8 cellular contexts compared by ENCODE assay signal in the genomic region with DNA sequence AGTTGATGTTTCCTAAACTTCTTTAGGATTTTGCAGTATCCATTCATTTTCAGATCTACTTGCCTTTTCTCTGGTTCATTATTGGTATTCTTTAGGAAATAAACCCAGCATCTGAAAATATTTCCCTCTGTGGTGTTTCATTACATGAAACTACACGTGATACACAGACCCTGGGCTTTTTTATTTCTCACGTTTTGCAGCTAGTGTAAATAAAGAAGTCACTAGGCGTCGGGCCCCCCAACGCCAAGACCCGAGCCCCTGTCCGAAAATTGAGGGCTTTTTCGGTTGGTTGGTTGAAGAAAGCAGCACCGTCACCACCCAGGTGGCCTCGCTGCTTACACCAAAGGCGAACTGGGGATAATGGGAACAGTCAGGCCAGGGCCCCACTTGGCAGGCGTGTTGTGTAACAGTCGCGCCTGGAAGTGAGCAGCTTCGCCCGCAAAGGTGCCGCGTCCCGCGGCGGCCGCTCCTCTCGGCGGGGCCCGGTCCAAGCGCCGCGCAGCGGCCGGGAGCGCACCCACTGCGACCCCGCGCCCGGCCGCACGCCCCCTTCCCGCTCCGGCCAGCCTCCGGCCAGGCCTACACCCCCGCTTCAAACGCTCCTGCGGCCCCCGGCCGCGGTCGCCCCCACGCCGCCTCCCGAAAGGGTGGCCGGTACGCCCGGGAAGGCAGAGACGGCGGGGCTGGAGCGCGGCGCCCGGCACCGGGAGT. TPM values are rescaled to one million over a fixed set of nuclear protein-coding genes. Genes with fewer than 3 reads are reported as not detected.
A peak's percentile ranks its signal among the peaks of the same experiment; 100 is the strongest.
DNase-seq lines count a peak whose midpoint lies in the region; ATAC-seq and TF ChIP-seq lines count a peak whose summit lies in the region.

No MANE protein-coding gene starts in this region.

- H3K4me1 ChIP-seq in GM23338 (ENCODE audit: insufficient read depth) (peaks cover 32% of the 10 kb centered on the region), gastroesophageal sphincter (peaks cover 5 to 48% (median 7%) of the 10 kb centered on the region in 3 donors), tibial nerve (peaks cover 0 to 47% (median 9%) of the 10 kb centered on the region in 4 donors)

- peak overlapping the region; percentile 85 for H3K4me2 ChIP-seq in GM23338

- ATAC-seq in GM23338 (peak; percentile 20), gastroesophageal sphincter (peak; percentile 28)

- WGBS in gastroesophageal sphincter (ENCODE audit: low coverage in 1 of 2), 2 donors: 0% methylated on average over 1 to 5 of the region's 60 CpGs
- WGBS in tibial nerve, 2 donors: 1% methylated on average over 32 to 60 of the region's 60 CpGs

- H3K4me1 Mint-ChIP-seq in GM23338 (peaks cover 35% of the 10 kb centered on the region), neural crest cell (peaks cover 47% of the 10 kb centered on the region)

- H3F3A ChIP-seq in GM23338 (replicated peaks; ENCODE audit: low read depth): peaks cover 7% of the 10 kb centered on the region

- H3K9me3 ChIP-seq in gastroesophageal sphincter: no peaks in the 10 kb centered on the region
- H3K9me3 ChIP-seq in tibial nerve: no peaks in the 10 kb centered on the region

- H3K36me3 ChIP-seq in GM23338 (ENCODE audit: insufficient read depth): no peaks in the 10 kb centered on the region
- H3K36me3 ChIP-seq in gastroesophageal sphincter: no peaks in the 10 kb centered on the region
- no peaks in the 10 kb centered on the region for H3K36me3 ChIP-seq in tibial nerve

- H3K27me3 Mint-ChIP-seq in GM23338 (ENCODE audit: insufficient read depth, low read depth, poor library complexity) (peaks cover 3% of the 10 kb centered on the region), neural crest cell (ENCODE audit: low read depth) (no peaks in the 10 kb centered on the region)

- H3K9me3 Mint-ChIP-seq in GM23338 (peaks cover 18% of the 10 kb centered on the region), neural crest cell (peaks cover 6% of the 10 kb centered on the region)

- TF ChIP-seq POLR2A in gastroesophageal sphincter (IDR thresholded peaks at IDR 0.05) (peak; percentile 77 to 84), tibial nerve (IDR thresholded peaks at IDR 0.05) (no peak)

- H3K9me2 ChIP-seq in GM23338 (ENCODE audit: insufficient read depth): no peaks in the 10 kb centered on the region

- H3K27ac ChIP-seq in GM23338 (ENCODE audit: low read depth) (peak overlapping the region; percentile 85), gastroesophageal sphincter (peak overlapping the region; percentile 96 to 100 (median 99)), tibial nerve (peak overlapping the region; percentile 99 to 100 (median 100))

- H3K36me3 Mint-ChIP-seq in GM23338 (ENCODE audit: low read depth) (peaks cover 30% of the 10 kb centered on the region), neural crest cell (ENCODE audit: low read depth) (peaks cover 5% of the 10 kb centered on the region)

- H3K27ac Mint-ChIP-seq in GM23338 (peak overlapping the region; percentile 95), neural crest cell (ENCODE audit: unreplicated experiment) (peak overlapping the region; percentile 98)

- DNase-seq in ACHN (peak; percentile 63), GM23338 (ENCODE audit: low spot score) (peak; percentile 62), RPMI8226 (peak; percentile 64), neural crest cell (ENCODE audit: low read depth, low spot score) (peak; percentile 50), tibial nerve (ENCODE audit: low spot score in 2 of 2) (peak; percentile 37 to 62), SKM-1 (lab: John Stamatoyannopoulos, UW; ENCODE audit: unreplicated experiment) (no peak)
- DNase-seq in activated naive CD4-positive, alpha-beta T cell treated with Interleukin-2 at 50 U/mL for 16 hours: peak; percentile 59

- TF ChIP-seq CTCF in GM23338 (conservative IDR thresholded peaks at IDR 0.05; ENCODE audit: low read depth in 2 of 2) (no peak), gastroesophageal sphincter (IDR thresholded peaks at IDR 0.05) (peak in 3 of 4 experiments; percentile 10 to 39 (median 32)), neural crest cell (conservative IDR thresholded peaks at IDR 0.05) (peak; percentile 28), tibial nerve (IDR thresholded peaks at IDR 0.05) (peak in 1 of 5 experiments; percentile 39)

- TF ChIP-seq EP300 in gastroesophageal sphincter (IDR thresholded peaks at IDR 0.05) (no peak), tibial nerve (IDR thresholded peaks at IDR 0.05) (no peak)

- H2AFZ ChIP-seq in GM23338: no peak overlapping the region

- H3K4me3 Mint-ChIP-seq in GM23338 (peak overlapping the region; percentile 87), neural crest cell (peak overlapping the region; percentile 84)

- H3K27me3 ChIP-seq in GM23338 (ENCODE audit: insufficient read depth): no peaks in the 10 kb centered on the region
- no peaks in the 10 kb centered on the region for H3K27me3 ChIP-seq in gastroesophageal sphincter
- no peaks in the 10 kb centered on the region for H3K27me3 ChIP-seq in tibial nerve

- H3K4me3 ChIP-seq in GM23338 (peak overlapping the region; percentile 80), gastroesophageal sphincter (peak overlapping the region; percentile 82 to 97), tibial nerve (peak overlapping the region; percentile 46 to 95 (median 80))

- peaks cover 46% of the 10 kb centered on the region for H3K79me2 ChIP-seq in GM23338 (replicated peaks; ENCODE audit: insufficient read depth)

- no peaks in the 10 kb centered on the region for H4K20me1 ChIP-seq in GM23338 (replicated peaks; ENCODE audit: insufficient read depth)

- in situ Hi-C loops in ACHN (cut with HindIII; ENCODE audit: low pct_ligation_motif_present, low pct_unique_long_range_greater_than_20kb, low sequenced_read_pairs): no loop called here

TF ChIP-seq in GM23338, 12 proteins besides CTCF, POLR2A, EP300 and RAD21:
- TF ChIP-seq POLR2AphosphoS5 (IDR thresholded peaks at IDR 0.05; ENCODE audit: low read depth): peak; percentile 32; the same call in 1 of the 2 replicates
- TF ChIP-seq EZH2phosphoT487 (IDR thresholded peaks at IDR 0.05; ENCODE audit: unreplicated experiment): no peak

RNA-seq across cellular contexts. Expression of a gene that starts 1.2 kb away (rescaled TPM):
- total RNA-seq in GM23338 (2014; rRNA removed; shearing (Covaris generic)): 52.8 and 59.4 TPM in 2 replicates
- 11.7 and 12.5 TPM in 2 replicates for polyA plus RNA-seq in GM23338 (2016; fragmentation: Nextera tagmentation; extraction: Ambion mirVana)
- total RNA-seq in gastroesophageal sphincter (10 to 100 TPM; 14.7 to 20.1 (median 17.1) TPM), neural crest cell (30.8 and 32.0 TPM in 2 replicates), tibial nerve (10 to 100 TPM; 16.2 to 23.2 (median 19.1) TPM)

RNA-seq across cellular contexts. Expression of a gene that starts 50.2 kb away (rescaled TPM):
- 20.5 and 21.6 TPM in 2 replicates for total RNA-seq in GM23338 (2014; rRNA removed; shearing (Covaris generic))
- polyA plus RNA-seq in GM23338 (2016; fragmentation: Nextera tagmentation; extraction: Ambion mirVana): 9.0 and 9.3 TPM in 2 replicates
- total RNA-seq in gastroesophageal sphincter (10 to 100 TPM; 46.3 to 66.6 (median 59.8) TPM), neural crest cell (11.4 and 13.2 TPM in 2 replicates), tibial nerve (10 to 100 TPM; 39.9 to 74.7 (median 52.9) TPM)

Comparison
In these comparisons a context has a peak if more than half of its experiments do, and no peak if none do; other contexts are left out.
1. CTCF ChIP-seq: peak in gastroesophageal sphincter (3 of 4) and neural crest cell (single experiment); none in GM23338 (0 of 2).
2. POLR2A ChIP-seq: peak in gastroesophageal sphincter (2 of 2); none in tibial nerve (0 of 2).
3. Peak in every context shown above with its lines, with median percentiles within 50 percentile points of each other: H3K27ac ChIP-seq and H3K4me3 ChIP-seq.